In genomic region chr21:46458315-46459023, GRCh38 we compare ENCODE assay signal across 1 cellular context.
TF ChIP-seq lines count a peak whose summit lies in the region.

TSS of gene DIP2A (plus strand) at chr21:46458891. CDS start at chr21:46459132, 241 bp downstream.

TF ChIP-seq in K562, 482 proteins besides CTCF, POLR2A, EP300 and RAD21 (continued from another document and continues in another):
- TF ChIP-seq PKNOX1 (IDR thresholded peaks at IDR 0.05) (no peak), ZNF133 (CRISPR knock-in tag; IDR thresholded peaks at IDR 0.05) (no peak), VEZF1 (CRISPR knock-in tag; IDR thresholded peaks at IDR 0.05) (peak; percentile 89), ZNF140 (CRISPR knock-in tag; IDR thresholded peaks at IDR 0.05) (no peak), TRIM28 (IDR thresholded peaks at IDR 0.05) (no peak), ZNF561 (CRISPR knock-in tag; conservative IDR thresholded peaks at IDR 0.05) (no peak), TFAP4 (CRISPR knock-in tag; IDR thresholded peaks at IDR 0.05; ENCODE audit: borderline replicate concordance) (peak; percentile 92), NFATC3 (IDR thresholded peaks at IDR 0.05) (no peak), SFPQ (IDR thresholded peaks at IDR 0.05; ENCODE audit: low read depth, low read length) (no peak), NONO (IDR thresholded peaks at IDR 0.05; ENCODE audit: low read depth in 2 of 2, low read length in 1 of 2) (peak; percentile 75 to 77), ZNF316 (IDR thresholded peaks at IDR 0.05) (no peak), HDAC3 (IDR thresholded peaks at IDR 0.05; ENCODE audit: borderline replicate concordance, partially characterized antibody) (no peak), ZNF311 (CRISPR knock-in tag; IDR thresholded peaks at IDR 0.05) (no peak), ELK3 (CRISPR knock-in tag; IDR thresholded peaks at IDR 0.05) (no peak), KDM5B (IDR thresholded peaks at IDR 0.05; ENCODE audit: insufficient replicate concordance, low read depth, low read length) (peak; percentile 93), ZZZ3 (IDR thresholded peaks at IDR 0.05) (0 out of 2 replicates have a peak, but pooled peaks have one; percentile 70), TAF1 (IDR thresholded peaks at IDR 0.05; ENCODE audit: control insufficient read depth, extremely low read depth, insufficient read depth, low read length, severe bottlenecking) (peak; percentile 67), SUPT5H (IDR thresholded peaks at IDR 0.05) (peak; percentile 91), ZNF512 (tag; IDR thresholded peaks at IDR 0.05) (no peak), CSDE1 (IDR thresholded peaks at IDR 0.05) (peak in 1 of 2 experiments; percentile 60; a peak in 1 of 4 replicates), CCNT2 (IDR thresholded peaks at IDR 0.05; ENCODE audit: borderline replicate concordance, extremely low read depth, insufficient read length, low read depth, low read length) (peak; percentile 96), ZNF511 (CRISPR knock-in tag; IDR thresholded peaks at IDR 0.05) (no peak), SNIP1 (IDR thresholded peaks at IDR 0.05; ENCODE audit: low read depth) (no peak), CHD2 (IDR thresholded peaks at IDR 0.05; ENCODE audit: low read depth, low read length) (peak; percentile 40), ZNF146 (CRISPR knock-in tag; IDR thresholded peaks at IDR 0.05; ENCODE audit: unreplicated experiment) (no peak), ZNF398 (CRISPR knock-in tag; IDR thresholded peaks at IDR 0.05) (no peak), AFF4 (CRISPR knock-in tag; IDR thresholded peaks at IDR 0.05) (peak; percentile 94), ZNF551 (CRISPR knock-in tag; IDR thresholded peaks at IDR 0.05) (no peak), NR2C2 (CRISPR knock-in tag; IDR thresholded peaks at IDR 0.05) (peak; percentile 84), NR2C2 (tag; IDR thresholded peaks at IDR 0.05) (peak; percentile 96), ZC3H4 (CRISPR knock-in tag; IDR thresholded peaks at IDR 0.05; ENCODE audit: borderline replicate concordance) (no peak), MAFF (IDR thresholded peaks at IDR 0.05; ENCODE audit: low read length) (no peak), UBTF (IDR thresholded peaks at IDR 0.05; ENCODE audit: borderline replicate concordance in 1 of 2, low read depth in 2 of 2, low read length in 2 of 2) (0 out of 4 replicates have a peak, but pooled peaks of 1 of the 2 experiments have one; percentile 55), ZNF584 (CRISPR knock-in tag; IDR thresholded peaks at IDR 0.05; ENCODE audit: low read depth) (peak; percentile 95; the same call in 1 of the 2 replicates), MXI1 (IDR thresholded peaks at IDR 0.05; ENCODE audit: low read depth, low read length) (peak; percentile 45; the same call in 1 of the 2 replicates), ZNF280A (IDR thresholded peaks at IDR 0.05; ENCODE audit: low read depth, partially characterized antibody) (no peak), ZNF717 (CRISPR knock-in tag; IDR thresholded peaks at IDR 0.05) (no peak), ZNF212 (CRISPR knock-in tag; IDR thresholded peaks at IDR 0.05) (no peak), ZNF165 (CRISPR knock-in tag; IDR thresholded peaks at IDR 0.05; ENCODE audit: borderline replicate concordance) (no peak), ETV5 (CRISPR knock-in tag; IDR thresholded peaks at IDR 0.05; ENCODE audit: low read depth) (peak; percentile 64), TCF7L2 (IDR thresholded peaks at IDR 0.05; ENCODE audit: low read depth, low read length) (no peak), SMARCE1 (IDR thresholded peaks at IDR 0.05) (no peak), ZFP1 (CRISPR knock-in tag; IDR thresholded peaks at IDR 0.05) (no peak), POLR2AphosphoS2 (IDR thresholded peaks at IDR 0.05; ENCODE audit: low read length) (peak; percentile 81; the same call in 1 of the 2 replicates), KLF6 (CRISPR knock-in tag; IDR thresholded peaks at IDR 0.05; ENCODE audit: borderline replicate concordance) (no peak), HOXB6 (CRISPR knock-in tag; IDR thresholded peaks at IDR 0.05; ENCODE audit: borderline replicate concordance) (no peak)
